In genomic region chr11:86151188-86152005, GRCh38 we compare ENCODE assay signal across 8 cellular contexts.
DNase-seq lines count a peak whose midpoint lies in the region; ATAC-seq, FAIRE-seq and TF ChIP-seq lines count a peak whose summit lies in the region.

No MANE protein-coding gene starts in this region.

- H3K4me3 ChIP-seq in HL-60 (replicated peaks; ENCODE audit: insufficient read depth, low read length): no peak overlapping the region
- H3K4me3 ChIP-seq in kidney (ENCODE audit: low read length in 2 of 2): no peak overlapping the region

- DNase-seq in HL-60 (ENCODE audit: low read depth in 1 of 2, low spot score in 1 of 2) (peak; percentile 37 to 60), kidney (peak; percentile 84), amniotic stem cell (lab: John Stamatoyannopoulos, UW) (no peak), NCI-H1092 treated with DMSO at 0.1 percent for 48 hours (lab: John Stamatoyannopoulos, UW) (no peak)
- no peak for DNase-seq in activated CD4-positive, alpha-beta T cell treated with anti-CD3 and anti-CD28 coated beads, Interleukin-2, amount 10 ng/mL, durations not matched to agents 24 days and 14 days

- H3K4me1 ChIP-seq in kidney (ENCODE audit: control insufficient read depth in 1 of 2, insufficient read depth in 1 of 2, low read depth in 1 of 2, low read length in 2 of 2): peaks cover 33 to 37% of the 10 kb centered on the region in 2 donors

- no peaks in the 10 kb centered on the region for H3K36me3 ChIP-seq in kidney (ENCODE audit: control insufficient read depth in 1 of 2, insufficient read depth in 2 of 2, low read length in 2 of 2)

- no peaks in the 10 kb centered on the region for H3K9me3 ChIP-seq in kidney (ENCODE audit: control insufficient read depth in 1 of 2, low read length in 2 of 2)

- TF ChIP-seq CTCF in HL-60 (IDR thresholded peaks at IDR 0.05; ENCODE audit: insufficient read depth, low read length) (no peak), kidney (IDR thresholded peaks at IDR 0.05; ENCODE audit: borderline replicate concordance, extremely low read depth, insufficient read depth) (no peak)

- no peak for FAIRE-seq in kidney (lab: Jason Lieb, UNC)

- peaks cover 19% of the 10 kb centered on the region for H3K4me1 Mint-ChIP-seq in activated CD4-positive, alpha-beta T cell treated with anti-CD3 and anti-CD28 coated beads, Interleukin-2, amount 10 ng/mL, durations not matched to agents 24 days and 14 days

- intact Hi-C loops in kidney (cut with DNase I): no loop called here
- intact Hi-C loops in activated CD4-positive, alpha-beta T cell treated with anti-CD3 and anti-CD28 coated beads, Interleukin-2, amount 10 ng/mL, durations not matched to agents 24 days and 14 days (cut with micrococcal nuclease): no loop called here

- H3K27ac ChIP-seq in HL-60 (replicated peaks): peak overlapping the region; percentile 20
- H3K27ac ChIP-seq in angular gyrus (ENCODE audit: low read depth, low read length): peak overlapping the region; percentile 98
- peak overlapping the region; percentile 68 to 69 for H3K27ac ChIP-seq in kidney (ENCODE audit: low read depth in 2 of 2, low read length in 2 of 2)
- peak overlapping the region; percentile 94 for H3K27ac ChIP-seq in temporal lobe (ENCODE audit: low read depth, low read length)

- no peaks in the 10 kb centered on the region for H3K27me3 Mint-ChIP-seq in activated CD4-positive, alpha-beta T cell treated with anti-CD3 and anti-CD28 coated beads, Interleukin-2, amount 10 ng/mL, durations not matched to agents 24 days and 14 days

- no peaks in the 10 kb centered on the region for H3K27me3 ChIP-seq in HL-60 (ENCODE audit: insufficient read depth, poor library complexity, severe bottlenecking)

- no peaks in the 10 kb centered on the region for H3K36me3 Mint-ChIP-seq in activated CD4-positive, alpha-beta T cell treated with anti-CD3 and anti-CD28 coated beads, Interleukin-2, amount 10 ng/mL, durations not matched to agents 24 days and 14 days (ENCODE audit: low read depth)

- no peak overlapping the region for H3K4me3 Mint-ChIP-seq in activated CD4-positive, alpha-beta T cell treated with anti-CD3 and anti-CD28 coated beads, Interleukin-2, amount 10 ng/mL, durations not matched to agents 24 days and 14 days

- peak overlapping the region in 1 of 2 donors; percentile 19 for H3K9ac ChIP-seq in kidney (ENCODE audit: low read length in 2 of 2)

- peak; percentile 53 for ATAC-seq in GM18867 (IDR thresholded peaks at IDR 0.05; ENCODE audit: unreplicated experiment)

- H3K9me3 Mint-ChIP-seq in activated CD4-positive, alpha-beta T cell treated with anti-CD3 and anti-CD28 coated beads, Interleukin-2, amount 10 ng/mL, durations not matched to agents 24 days and 14 days: no peaks in the 10 kb centered on the region

- no peak overlapping the region for H3K27ac Mint-ChIP-seq in activated CD4-positive, alpha-beta T cell treated with anti-CD3 and anti-CD28 coated beads, Interleukin-2, amount 10 ng/mL, durations not matched to agents 24 days and 14 days

Comparison
In these comparisons a context has a peak if more than half of its experiments do, and no peak if none do; other contexts are left out.
1. DNase-seq: peak in HL-60 (2 of 2) and kidney (single experiment); none in activated CD4-positive, alpha-beta T cell treated with anti-CD3 and anti-CD28 coated beads, Interleukin-2, amount 10 ng/mL, durations not matched to agents 24 days and 14 days (single experiment), amniotic stem cell (single experiment) and NCI-H1092 treated with DMSO at 0.1 percent for 48 hours (single experiment).
2. H3K27ac ChIP-seq: peak in every context shown above with its lines; median percentile 98 in angular gyrus; 94 in temporal lobe; 68 in kidney; 20 in HL-60.